In genomic region chr2:24809316-24810007, GRCh38 we compare ENCODE assay signal across 1 cellular context.
TF ChIP-seq lines count a peak whose summit lies in the region.

No MANE protein-coding gene starts in this region.

TF ChIP-seq in K562, 482 proteins besides CTCF, POLR2A, EP300 and RAD21 (continued from another document):
- TF ChIP-seq ID3 (CRISPR knock-in tag; IDR thresholded peaks at IDR 0.05) = no peak
- no peak for TF ChIP-seq ID3 (tag; IDR thresholded peaks at IDR 0.05)
- no peak for TF ChIP-seq BCL6 (CRISPR knock-in tag; IDR thresholded peaks at IDR 0.05)
- no peak for TF ChIP-seq ZNF586 (CRISPR knock-in tag; conservative IDR thresholded peaks at IDR 0.05)
